Comparison of ENCODE assay signal across 9 cellular contexts in the genomic region with DNA sequence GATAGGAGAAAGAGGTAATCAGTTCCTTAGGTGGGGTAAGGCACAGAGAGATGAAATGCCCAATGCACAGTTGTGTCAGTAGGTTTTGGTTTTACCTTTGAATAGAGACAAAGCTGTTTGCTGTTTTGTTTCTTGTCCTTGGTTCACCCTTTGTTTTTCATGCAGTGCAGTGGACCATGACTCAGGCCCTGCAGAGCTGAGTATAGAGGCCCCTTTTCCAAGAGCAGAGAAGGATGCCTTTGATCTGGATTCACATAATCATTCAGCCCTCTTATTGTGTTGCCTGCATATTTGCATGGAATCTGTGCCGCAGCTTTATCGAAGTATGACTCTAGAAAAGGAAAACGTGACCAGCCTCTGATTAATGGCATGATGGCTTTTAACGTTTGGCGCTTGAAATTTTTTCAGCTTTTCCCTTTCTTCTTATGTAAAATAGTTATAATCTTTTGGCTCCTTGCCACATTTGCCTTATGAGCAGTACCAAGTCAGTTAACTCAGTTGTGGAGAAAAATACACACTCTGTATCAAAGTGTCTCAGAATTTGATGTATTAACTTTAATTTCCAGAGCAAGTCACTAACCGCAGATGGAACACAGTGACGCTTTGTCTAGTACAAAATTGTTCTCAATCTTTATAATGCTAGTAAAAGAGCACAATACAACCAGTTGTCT.
DNase-seq lines count a peak whose midpoint lies in the region; ATAC-seq, FAIRE-seq and TF ChIP-seq lines count a peak whose summit lies in the region.
"Had no signal": no experiment of that assay in that cellular context is flagged by ENCODE, and none has a peak within 500 bp of the region (broad histone marks: within the 10 kb centered on the region; RNA-seq: fewer than 3 reads in every experiment).

No MANE protein-coding gene starts in this region.

- H3K4me2 ChIP-seq in GM23338 = peak overlapping the region; percentile 64

- peaks cover under 1% of the 10 kb centered on the region for H3K36me3 Mint-ChIP-seq in GM23338 (ENCODE audit: low read depth)

- no peaks in the 10 kb centered on the region; the same call in 1 of the 2 replicates for H3K79me2 ChIP-seq in GM23338 (replicated peaks; ENCODE audit: insufficient read depth)

- no peak for TF ChIP-seq CTCF in GM23338 (conservative IDR thresholded peaks at IDR 0.05; ENCODE audit: low read depth in 2 of 2)
- TF ChIP-seq CTCF in esophagus muscularis mucosa (IDR thresholded peaks at IDR 0.05) = no peak

- no peak for TF ChIP-seq EP300 in esophagus muscularis mucosa (IDR thresholded peaks at IDR 0.05)

- no peak overlapping the region for H3K4me3 ChIP-seq in GM23338
- no peak overlapping the region for H3K4me3 ChIP-seq in right cardiac atrium (ENCODE audit: low read length)
- H3K4me3 ChIP-seq in esophagus muscularis mucosa = no peak overlapping the region

- H3K4me1 Mint-ChIP-seq in GM23338 = peaks cover 20% of the 10 kb centered on the region

- no peaks in the 10 kb centered on the region for H3K36me3 ChIP-seq in GM23338 (ENCODE audit: insufficient read depth)
- H3K36me3 ChIP-seq in esophagus muscularis mucosa = peaks cover 0 to 6% (median 0%) of the 10 kb centered on the region in 4 donors

- no peaks in the 10 kb centered on the region for H3K27me3 Mint-ChIP-seq in GM23338 (ENCODE audit: insufficient read depth, low read depth, poor library complexity)

- intact Hi-C loops in right cardiac atrium (cut with DNase I) (loop anchor here in 1 of 4 donors (5.0 kb wide), 1 partner anchor 42 kb away; no protein-coding TSS in a partner anchor), esophagus muscularis mucosa (cut with DNase I) (no loop called here)

- H3K4me1 ChIP-seq in GM23338 (ENCODE audit: insufficient read depth) = peaks cover 19% of the 10 kb centered on the region
- peaks cover 6% of the 10 kb centered on the region for H3K4me1 ChIP-seq in right cardiac atrium (ENCODE audit: control insufficient read depth, insufficient read depth, low read length)
- peaks cover 0 to 15% (median 10%) of the 10 kb centered on the region in 4 donors for H3K4me1 ChIP-seq in esophagus muscularis mucosa

- in situ Hi-C loops in G401 (cut with HindIII; ENCODE audit: low sequenced_read_pairs) = no loop called here

- H3K27me3 ChIP-seq in GM23338 (ENCODE audit: insufficient read depth) (no peaks in the 10 kb centered on the region), right cardiac atrium (ENCODE audit: control insufficient read depth, insufficient read depth) (no peaks in the 10 kb centered on the region), esophagus muscularis mucosa (no peaks in the 10 kb centered on the region)

- H3K4me3 Mint-ChIP-seq in GM23338 = no peak overlapping the region

- H3F3A ChIP-seq in GM23338 (replicated peaks; ENCODE audit: low read depth) = no peaks in the 10 kb centered on the region

- H3K9me2 ChIP-seq in GM23338 (ENCODE audit: insufficient read depth) = no peaks in the 10 kb centered on the region

- no peaks in the 10 kb centered on the region; the same call in 2 of the 3 replicates for H3K9me3 Mint-ChIP-seq in GM23338

- no peak overlapping the region for H2AFZ ChIP-seq in GM23338

- DNase-seq in G401 (ENCODE audit: low spot score) (peak; percentile 52), GM23338 (ENCODE audit: low spot score) (peak; percentile 19), NCI-H774 (lab: John Stamatoyannopoulos, UW) (peak; percentile 40), right cardiac atrium (no peak), RCC 7860 (ENCODE audit: low spot score) (no peak), A172 (ENCODE audit: low spot score) (no peak), esophagus muscularis mucosa (ENCODE audit: extremely low spot score) (no peak)

- no peak for TF ChIP-seq POLR2A in esophagus muscularis mucosa (IDR thresholded peaks at IDR 0.05; ENCODE audit: low read depth)

- peak overlapping the region; percentile 93 for H3K27ac Mint-ChIP-seq in GM23338

- no peak for FAIRE-seq in RCC 7860 (lab: Jason Lieb, UNC)

- H3K27ac ChIP-seq in GM23338 (ENCODE audit: low read depth) = peak overlapping the region; percentile 30; the same call in 1 of the 2 replicates
- H3K27ac ChIP-seq in right cardiac atrium (ENCODE audit: low read length) = no peak overlapping the region
- H3K27ac ChIP-seq in esophagus muscularis mucosa (replicated peaks in 1 of 4) = no peak overlapping the region
- H3K27ac ChIP-seq: epithelial cell of prostate had no signal

- H4K20me1 ChIP-seq in GM23338 (replicated peaks; ENCODE audit: insufficient read depth) = no peaks in the 10 kb centered on the region

- 60% methylated on average over 7 of the region's 7 CpGs for WGBS in right cardiac atrium
- WGBS in esophagus muscularis mucosa = 70% methylated on average over 7 of the region's 7 CpGs

- H3K9me3 ChIP-seq in right cardiac atrium (ENCODE audit: control insufficient read depth, low read length) (no peaks in the 10 kb centered on the region), esophagus muscularis mucosa (no peaks in the 10 kb centered on the region)

- ATAC-seq in GM23338 (peak; percentile 89), right cardiac atrium (peak; percentile 26 to 54), HG03175 (IDR thresholded peaks at IDR 0.05; ENCODE audit: unreplicated experiment) (no peak)

TF ChIP-seq in GM23338, 12 proteins besides CTCF, POLR2A, EP300 and RAD21:
- TF ChIP-seq, protein P1, sequence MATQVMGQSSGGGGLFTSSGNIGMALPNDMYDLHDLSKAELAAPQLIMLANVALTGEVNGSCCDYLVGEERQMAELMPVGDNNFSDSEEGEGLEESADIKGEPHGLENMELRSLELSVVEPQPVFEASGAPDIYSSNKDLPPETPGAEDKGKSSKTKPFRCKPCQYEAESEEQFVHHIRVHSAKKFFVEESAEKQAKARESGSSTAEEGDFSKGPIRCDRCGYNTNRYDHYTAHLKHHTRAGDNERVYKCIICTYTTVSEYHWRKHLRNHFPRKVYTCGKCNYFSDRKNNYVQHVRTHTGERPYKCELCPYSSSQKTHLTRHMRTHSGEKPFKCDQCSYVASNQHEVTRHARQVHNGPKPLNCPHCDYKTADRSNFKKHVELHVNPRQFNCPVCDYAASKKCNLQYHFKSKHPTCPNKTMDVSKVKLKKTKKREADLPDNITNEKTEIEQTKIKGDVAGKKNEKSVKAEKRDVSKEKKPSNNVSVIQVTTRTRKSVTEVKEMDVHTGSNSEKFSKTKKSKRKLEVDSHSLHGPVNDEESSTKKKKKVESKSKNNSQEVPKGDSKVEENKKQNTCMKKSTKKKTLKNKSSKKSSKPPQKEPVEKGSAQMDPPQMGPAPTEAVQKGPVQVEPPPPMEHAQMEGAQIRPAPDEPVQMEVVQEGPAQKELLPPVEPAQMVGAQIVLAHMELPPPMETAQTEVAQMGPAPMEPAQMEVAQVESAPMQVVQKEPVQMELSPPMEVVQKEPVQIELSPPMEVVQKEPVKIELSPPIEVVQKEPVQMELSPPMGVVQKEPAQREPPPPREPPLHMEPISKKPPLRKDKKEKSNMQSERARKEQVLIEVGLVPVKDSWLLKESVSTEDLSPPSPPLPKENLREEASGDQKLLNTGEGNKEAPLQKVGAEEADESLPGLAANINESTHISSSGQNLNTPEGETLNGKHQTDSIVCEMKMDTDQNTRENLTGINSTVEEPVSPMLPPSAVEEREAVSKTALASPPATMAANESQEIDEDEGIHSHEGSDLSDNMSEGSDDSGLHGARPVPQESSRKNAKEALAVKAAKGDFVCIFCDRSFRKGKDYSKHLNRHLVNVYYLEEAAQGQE (IDR thresholded peaks at IDR 0.05; ENCODE audit: unreplicated experiment) = no peak
- no peak for TF ChIP-seq ZNF114 (CRISPR knock-in tag; IDR thresholded peaks at IDR 0.05)
- TF ChIP-seq STAT1 (IDR thresholded peaks at IDR 0.05; ENCODE audit: unreplicated experiment) = no peak
- TF ChIP-seq EZH2phosphoT487 (IDR thresholded peaks at IDR 0.05; ENCODE audit: unreplicated experiment) = no peak
- TF ChIP-seq EZH2 (IDR thresholded peaks at IDR 0.05; ENCODE audit: low read depth, unreplicated experiment) = no peak
- TF ChIP-seq JUNB (IDR thresholded peaks at IDR 0.05; ENCODE audit: unreplicated experiment) = no peak
- no peak for TF ChIP-seq CREB1 (CRISPR knock-in tag; IDR thresholded peaks at IDR 0.05; ENCODE audit: low read depth)

Comparison
In these comparisons a context has a peak if more than half of its experiments do, and no peak if none do; other contexts are left out.
1. DNase-seq: peak in G401 (single experiment), GM23338 (single experiment) and NCI-H774 (single experiment); none in right cardiac atrium (0 of 3), RCC 7860 (single experiment), A172 (single experiment) and esophagus muscularis mucosa (single experiment).